8 cellular contexts compared by ENCODE assay signal in genomic region chr1:31936278-31936965, GRCh38. TPM values are rescaled to one million over a fixed set of nuclear protein-coding genes. Genes with fewer than 3 reads are reported as not detected.
DNase-seq lines count a peak whose midpoint lies in the region; ATAC-seq and TF ChIP-seq lines count a peak whose summit lies in the region.

No MANE protein-coding gene starts in this region.

- no peaks in the 10 kb centered on the region for H3K9me3 Mint-ChIP-seq in dendritic cell treated with granulocyte-macrophage colony-stimulating factor and Interleukin-4, amounts not matched to agents 40 ng/mL and 50 ng/mL, for 4 days
- H3K9me3 Mint-ChIP-seq in natural killer cell treated with Interleukin-12 subunit alpha and Interleukin-12 subunit beta and Interleukin-15 and Interleukin-18, amount 100 ng/mL, for 72 hours = no peaks in the 10 kb centered on the region

- no peaks in the 10 kb centered on the region for H3K27me3 ChIP-seq in DND-41 (ENCODE audit: insufficient read depth, low read length, poor library complexity)

- peaks cover 80% of the 10 kb centered on the region for H3K4me1 ChIP-seq in DND-41 (ENCODE audit: insufficient read depth, low read length)

- H2AFZ ChIP-seq in DND-41 (ENCODE audit: low read depth, low read length) = no peak overlapping the region

- H3K27me3 Mint-ChIP-seq in dendritic cell treated with granulocyte-macrophage colony-stimulating factor and Interleukin-4, amounts not matched to agents 40 ng/mL and 50 ng/mL, for 4 days = no peaks in the 10 kb centered on the region
- H3K27me3 Mint-ChIP-seq in natural killer cell treated with Interleukin-12 subunit alpha and Interleukin-12 subunit beta and Interleukin-15 and Interleukin-18, amount 100 ng/mL, for 72 hours = no peaks in the 10 kb centered on the region

- peaks cover 19% of the 10 kb centered on the region for H3K36me3 Mint-ChIP-seq in dendritic cell treated with granulocyte-macrophage colony-stimulating factor and Interleukin-4, amounts not matched to agents 40 ng/mL and 50 ng/mL, for 4 days (ENCODE audit: low read depth)
- H3K36me3 Mint-ChIP-seq in natural killer cell treated with Interleukin-12 subunit alpha and Interleukin-12 subunit beta and Interleukin-15 and Interleukin-18, amount 100 ng/mL, for 72 hours = peaks cover 30% of the 10 kb centered on the region

- H3K27ac Mint-ChIP-seq in dendritic cell treated with granulocyte-macrophage colony-stimulating factor and Interleukin-4, amounts not matched to agents 40 ng/mL and 50 ng/mL, for 4 days = peak overlapping the region; percentile 92
- H3K27ac Mint-ChIP-seq in natural killer cell treated with Interleukin-12 subunit alpha and Interleukin-12 subunit beta and Interleukin-15 and Interleukin-18, amount 100 ng/mL, for 72 hours = peak overlapping the region; percentile 88 to 91

- peak overlapping the region; percentile 66 for H3K4me2 ChIP-seq in DND-41 (ENCODE audit: insufficient read depth, low read length)

- peak overlapping the region; percentile 96 for H3K27ac ChIP-seq in DND-41 (ENCODE audit: low read length)

- H3K4me1 Mint-ChIP-seq in dendritic cell treated with granulocyte-macrophage colony-stimulating factor and Interleukin-4, amounts not matched to agents 40 ng/mL and 50 ng/mL, for 4 days (ENCODE audit: low read depth) = peaks cover 83% of the 10 kb centered on the region
- peaks cover 63 to 72% of the 10 kb centered on the region in 2 donors for H3K4me1 Mint-ChIP-seq in natural killer cell treated with Interleukin-12 subunit alpha and Interleukin-12 subunit beta and Interleukin-15 and Interleukin-18, amount 100 ng/mL, for 72 hours (ENCODE audit: low read depth in 2 of 2)

- no peak for DNase-seq in DND-41
- DNase-seq in NOMO-1 treated with DMSO at 0.1 percent for 48 hours (lab: John Stamatoyannopoulos, UW; ENCODE audit: unreplicated experiment) = peak; percentile 59
- DNase-seq in natural killer cell treated with Interleukin-12 subunit alpha and Interleukin-12 subunit beta and Interleukin-15 and Interleukin-18, amount 100 ng/mL, for 72 hours (ENCODE audit: low spot score) = no peak
- no peak for DNase-seq in DMS114 treated with DMSO at 0.1 percent for 48 hours (lab: John Stamatoyannopoulos, UW; ENCODE audit: unreplicated experiment)
- no peak for DNase-seq in SK-N-DZ (ENCODE audit: low spot score)
- no peak for DNase-seq in activated CD8-positive, alpha-beta memory T cell treated with anti-CD3 and anti-CD28 coated beads for 24 hours

- H3K36me3 ChIP-seq in DND-41 (ENCODE audit: insufficient read depth, low read length) = peaks cover 39% of the 10 kb centered on the region; the same call in 1 of the 2 replicates

- no peak for ATAC-seq in DND-41 (ENCODE audit: insufficient read depth, low read depth)
- ATAC-seq in natural killer cell treated with Interleukin-12 subunit alpha and Interleukin-12 subunit beta and Interleukin-15 and Interleukin-18, amount 100 ng/mL, for 72 hours = no peak
- ATAC-seq in HG02885 (IDR thresholded peaks at IDR 0.05; ENCODE audit: poor library complexity, unreplicated experiment) = no peak

- TF ChIP-seq CTCF in DND-41 (IDR thresholded peaks at IDR 0.05; ENCODE audit: borderline replicate concordance, extremely low read depth, low read length, poor library complexity, severe bottlenecking) = no peak

- H3K9me3 ChIP-seq in DND-41 (ENCODE audit: insufficient read depth, low read length, severe bottlenecking) = no peaks in the 10 kb centered on the region

- H4K20me1 ChIP-seq in DND-41 (ENCODE audit: insufficient read depth, low read length) = peaks cover 29% of the 10 kb centered on the region

- peak overlapping the region; percentile 92 for H3K4me3 Mint-ChIP-seq in dendritic cell treated with granulocyte-macrophage colony-stimulating factor and Interleukin-4, amounts not matched to agents 40 ng/mL and 50 ng/mL, for 4 days
- peak overlapping the region; percentile 100 for H3K4me3 Mint-ChIP-seq in natural killer cell treated with Interleukin-12 subunit alpha and Interleukin-12 subunit beta and Interleukin-15 and Interleukin-18, amount 100 ng/mL, for 72 hours

- peak overlapping the region; percentile 85 for H3K9ac ChIP-seq in DND-41 (ENCODE audit: low read depth, low read length)

- intact Hi-C loops in dendritic cell treated with granulocyte-macrophage colony-stimulating factor and Interleukin-4, amounts not matched to agents 40 ng/mL and 50 ng/mL, for 4 days (cut with micrococcal nuclease) = no loop called here

- peaks cover 92% of the 10 kb centered on the region for H3K79me2 ChIP-seq in DND-41 (ENCODE audit: insufficient read depth, low read length)

- peak overlapping the region; percentile 63 to 86 for H3K4me3 ChIP-seq in DND-41 (ENCODE audit: low read depth in 1 of 2, low read length in 2 of 2)

RNA-seq across cellular contexts. Expression of gene PTP4A2, which starts 1.7 kb away (rescaled TPM):
- total RNA-seq in natural killer cell treated with Interleukin-12 subunit alpha and Interleukin-12 subunit beta and Interleukin-15 and Interleukin-18, amount 100 ng/mL, for 72 hours = 100 to 1,000 TPM; 409 to 770 TPM
- polyA plus RNA-seq in SK-N-DZ (2014; cell fraction: cytosol; rRNA removed) = 90.1 and 103 TPM in 2 replicates
- 42.2 and 59.1 TPM in 2 replicates for polyA plus RNA-seq in SK-N-DZ (2014; cell fraction: nucleus; rRNA removed)
